ENCODE assay signal across 9 cellular contexts in the genomic region with DNA sequence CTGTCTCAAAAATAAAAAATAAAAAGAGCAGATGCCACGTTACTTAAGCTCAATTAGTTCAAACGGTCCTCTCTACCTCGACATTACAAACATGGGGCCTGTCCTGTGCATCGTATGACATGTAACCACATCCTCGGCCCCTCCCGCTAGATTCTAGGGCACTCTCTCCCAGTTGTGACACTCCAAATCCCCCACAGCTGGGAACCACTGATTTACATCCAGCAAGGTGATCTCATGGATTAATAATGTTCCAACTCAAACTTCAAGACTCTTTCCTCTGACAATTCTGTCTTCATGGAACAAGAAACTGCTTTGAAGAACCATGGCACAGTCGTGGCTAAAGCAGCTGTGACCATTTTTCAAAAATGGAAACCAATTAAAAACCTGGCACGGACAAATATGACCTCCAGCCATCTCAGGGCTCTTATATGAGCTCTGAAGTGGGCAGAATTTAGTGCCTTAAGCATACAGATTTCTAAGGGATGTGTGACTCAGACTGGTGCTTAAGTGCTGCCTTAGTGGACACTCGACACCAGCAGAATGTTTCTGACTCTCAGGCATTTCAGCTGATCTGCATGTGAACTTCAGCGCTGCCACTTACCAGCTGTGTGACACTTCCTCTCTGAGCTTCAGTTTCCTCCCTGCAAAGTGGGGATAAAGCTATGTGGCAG. TPM values are rescaled to one million over a fixed set of nuclear protein-coding genes. Genes with fewer than 3 reads are reported as not detected.
A peak's percentile ranks its signal among the peaks of the same experiment; 100 is the strongest.
DNase-seq lines count a peak whose midpoint lies in the region; ATAC-seq, FAIRE-seq and TF ChIP-seq lines count a peak whose summit lies in the region.
"Had no signal": no experiment of that assay in that cellular context is flagged by ENCODE, and none has a peak within 500 bp of the region (broad histone marks: within the 10 kb centered on the region; RNA-seq: fewer than 3 reads in every experiment).

No MANE protein-coding gene starts in this region.

- ATAC-seq in natural killer cell treated with Interleukin-12 subunit alpha and Interleukin-12 subunit beta and Interleukin-15 and Interleukin-18, amount 100 ng/mL, for 72 hours: no peak
- ATAC-seq in natural killer cell: no peak
- no peak for ATAC-seq in HG02571 (IDR thresholded peaks at IDR 0.05; ENCODE audit: unreplicated experiment)
- ATAC-seq: stimulated activated naive CD8-positive, alpha-beta T cell treated with anti-CD3 and anti-CD28 coated beads, Interleukin-15, amount 100 ng/mL, for 72 hours had no signal

- H3K36me3 Mint-ChIP-seq in natural killer cell treated with Interleukin-12 subunit alpha and Interleukin-12 subunit beta and Interleukin-15 and Interleukin-18, amount 100 ng/mL, for 72 hours: no peaks in the 10 kb centered on the region
- H3K36me3 Mint-ChIP-seq in natural killer cell: no peaks in the 10 kb centered on the region

- H3K27me3 Mint-ChIP-seq in natural killer cell treated with Interleukin-12 subunit alpha and Interleukin-12 subunit beta and Interleukin-15 and Interleukin-18, amount 100 ng/mL, for 72 hours: peaks cover 6 to 17% of the 10 kb centered on the region in 2 donors
- peaks cover 13 to 20% of the 10 kb centered on the region in 2 donors for H3K27me3 Mint-ChIP-seq in natural killer cell (ENCODE audit: low read depth in 2 of 2)

- no peak overlapping the region for H3K4me3 Mint-ChIP-seq in natural killer cell treated with Interleukin-12 subunit alpha and Interleukin-12 subunit beta and Interleukin-15 and Interleukin-18, amount 100 ng/mL, for 72 hours
- no peak overlapping the region for H3K4me3 Mint-ChIP-seq in natural killer cell
- H3K4me3 Mint-ChIP-seq: stimulated activated naive CD8-positive, alpha-beta T cell treated with anti-CD3 and anti-CD28 coated beads, Interleukin-15, amount 100 ng/mL, for 72 hours had no signal

- TF ChIP-seq CTCF in natural killer cell (IDR thresholded peaks at IDR 0.05) (no peak), fibroblast of pulmonary artery (IDR thresholded peaks at IDR 0.05; ENCODE audit: low read length, missing control alignments) (no peak)

- no peaks in the 10 kb centered on the region for H3K9me3 Mint-ChIP-seq in natural killer cell treated with Interleukin-12 subunit alpha and Interleukin-12 subunit beta and Interleukin-15 and Interleukin-18, amount 100 ng/mL, for 72 hours
- no peaks in the 10 kb centered on the region for H3K9me3 Mint-ChIP-seq in natural killer cell
- H3K9me3 Mint-ChIP-seq: stimulated activated naive CD8-positive, alpha-beta T cell treated with anti-CD3 and anti-CD28 coated beads, Interleukin-15, amount 100 ng/mL, for 72 hours had no signal

- no peak overlapping the region for H3K4me3 ChIP-seq in fibroblast of pulmonary artery (replicated peaks; ENCODE audit: low read depth, low read length)

- H3K4me1 Mint-ChIP-seq in natural killer cell treated with Interleukin-12 subunit alpha and Interleukin-12 subunit beta and Interleukin-15 and Interleukin-18, amount 100 ng/mL, for 72 hours (ENCODE audit: low read depth in 2 of 2): no peaks in the 10 kb centered on the region
- H3K4me1 Mint-ChIP-seq in natural killer cell: no peaks in the 10 kb centered on the region
- H3K4me1 Mint-ChIP-seq: stimulated activated naive CD8-positive, alpha-beta T cell treated with anti-CD3 and anti-CD28 coated beads, Interleukin-15, amount 100 ng/mL, for 72 hours had no signal

- intact Hi-C loops in natural killer cell (cut with micrococcal nuclease): no loop called here

- no peak overlapping the region for H3K27ac Mint-ChIP-seq in natural killer cell treated with Interleukin-12 subunit alpha and Interleukin-12 subunit beta and Interleukin-15 and Interleukin-18, amount 100 ng/mL, for 72 hours
- no peak overlapping the region for H3K27ac Mint-ChIP-seq in natural killer cell
- H3K27ac Mint-ChIP-seq: stimulated activated naive CD8-positive, alpha-beta T cell treated with anti-CD3 and anti-CD28 coated beads, Interleukin-15, amount 100 ng/mL, for 72 hours had no signal

- DNase-seq in natural killer cell treated with Interleukin-12 subunit alpha and Interleukin-12 subunit beta and Interleukin-15 and Interleukin-18, amount 100 ng/mL, for 72 hours (ENCODE audit: low spot score): peak; percentile 31
- DNase-seq in natural killer cell (no peak), fibroblast of pulmonary artery (ENCODE audit: low read depth) (peak; percentile 61), urothelium cell line (ENCODE audit: low spot score) (peak; percentile 72), T-helper 9 cell (no peak), NCI-H146 (lab: John Stamatoyannopoulos, UW) (no peak)
- DNase-seq: stimulated activated naive CD8-positive, alpha-beta T cell treated with anti-CD3 and anti-CD28 coated beads, Interleukin-15, amount 100 ng/mL, for 72 hours had no signal

- no peak for FAIRE-seq in urothelium cell line (lab: Jason Lieb, UNC)

TF ChIP-seq in PFSK-1, 5 proteins besides CTCF, POLR2A, EP300 and RAD21:
- TF ChIP-seq TAF1 (IDR thresholded peaks at IDR 0.05; ENCODE audit: borderline replicate concordance, insufficient read depth, low read length) (no peak), POLR2AphosphoS5 (IDR thresholded peaks at IDR 0.05; ENCODE audit: low read depth, low read length) (no peak), FOXP2 (optimal IDR thresholded peaks at IDR 0.05; ENCODE audit: borderline replicate concordance, extremely low read depth, extremely low read length, insufficient read depth) (no peak), SIN3A (IDR thresholded peaks at IDR 0.05; ENCODE audit: borderline replicate concordance, insufficient read depth, low read length) (peak; percentile 27; the same call in 1 of the 2 replicates)
- TF ChIP-seq, protein P1, sequence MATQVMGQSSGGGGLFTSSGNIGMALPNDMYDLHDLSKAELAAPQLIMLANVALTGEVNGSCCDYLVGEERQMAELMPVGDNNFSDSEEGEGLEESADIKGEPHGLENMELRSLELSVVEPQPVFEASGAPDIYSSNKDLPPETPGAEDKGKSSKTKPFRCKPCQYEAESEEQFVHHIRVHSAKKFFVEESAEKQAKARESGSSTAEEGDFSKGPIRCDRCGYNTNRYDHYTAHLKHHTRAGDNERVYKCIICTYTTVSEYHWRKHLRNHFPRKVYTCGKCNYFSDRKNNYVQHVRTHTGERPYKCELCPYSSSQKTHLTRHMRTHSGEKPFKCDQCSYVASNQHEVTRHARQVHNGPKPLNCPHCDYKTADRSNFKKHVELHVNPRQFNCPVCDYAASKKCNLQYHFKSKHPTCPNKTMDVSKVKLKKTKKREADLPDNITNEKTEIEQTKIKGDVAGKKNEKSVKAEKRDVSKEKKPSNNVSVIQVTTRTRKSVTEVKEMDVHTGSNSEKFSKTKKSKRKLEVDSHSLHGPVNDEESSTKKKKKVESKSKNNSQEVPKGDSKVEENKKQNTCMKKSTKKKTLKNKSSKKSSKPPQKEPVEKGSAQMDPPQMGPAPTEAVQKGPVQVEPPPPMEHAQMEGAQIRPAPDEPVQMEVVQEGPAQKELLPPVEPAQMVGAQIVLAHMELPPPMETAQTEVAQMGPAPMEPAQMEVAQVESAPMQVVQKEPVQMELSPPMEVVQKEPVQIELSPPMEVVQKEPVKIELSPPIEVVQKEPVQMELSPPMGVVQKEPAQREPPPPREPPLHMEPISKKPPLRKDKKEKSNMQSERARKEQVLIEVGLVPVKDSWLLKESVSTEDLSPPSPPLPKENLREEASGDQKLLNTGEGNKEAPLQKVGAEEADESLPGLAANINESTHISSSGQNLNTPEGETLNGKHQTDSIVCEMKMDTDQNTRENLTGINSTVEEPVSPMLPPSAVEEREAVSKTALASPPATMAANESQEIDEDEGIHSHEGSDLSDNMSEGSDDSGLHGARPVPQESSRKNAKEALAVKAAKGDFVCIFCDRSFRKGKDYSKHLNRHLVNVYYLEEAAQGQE (IDR thresholded peaks at IDR 0.05; ENCODE audit: insufficient read depth in 1 of 2, low read depth in 2 of 2, low read length in 2 of 2): no peak

RNA-seq across cellular contexts. Expression of a gene that starts 31.7 kb away (rescaled TPM):
- not detected for total RNA-seq in natural killer cell treated with Interleukin-12 subunit alpha and Interleukin-12 subunit beta and Interleukin-15 and Interleukin-18, amount 100 ng/mL, for 72 hours
- total RNA-seq in natural killer cell: 1 to 10 TPM in 1 of 3 donors, under 1 TPM in 2; 0.20 to 1.8 (median 0.60) TPM
- 3.8 TPM for polyA plus RNA-seq in PFSK-1 (2012; ENCODE audit: insufficient read length, low read depth)

Comparison
In these comparisons a context has a peak if more than half of its experiments do, and no peak if none do; other contexts are left out.
1. DNase-seq: peak in natural killer cell treated with Interleukin-12 subunit alpha and Interleukin-12 subunit beta and Interleukin-15 and Interleukin-18, amount 100 ng/mL, for 72 hours (single experiment), fibroblast of pulmonary artery (single experiment) and urothelium cell line (single experiment); none in natural killer cell (single experiment), T-helper 9 cell (single experiment) and NCI-H146 (single experiment).